ENCODE assay signal across 1 cellular context in genomic region chr14:70871863-70872677, GRCh38.
TF ChIP-seq lines count a peak whose summit lies in the region.

No MANE protein-coding gene starts in this region.

TF ChIP-seq in K562, 482 proteins besides CTCF, POLR2A, EP300 and RAD21 (continued from another document):
- TF ChIP-seq MGA (IDR thresholded peaks at IDR 0.05): peak; percentile 20; the same call in 1 of the 2 replicates
